Comparison of ENCODE assay signal across 24 cellular contexts in genomic region chr19:4705413-4706131, GRCh38. TPM values are rescaled to one million over a fixed set of nuclear protein-coding genes. Genes with fewer than 3 reads are reported as not detected.
DNase-seq lines count a peak whose midpoint lies in the region; ATAC-seq and TF ChIP-seq lines count a peak whose summit lies in the region.
"Had no signal": no experiment of that assay in that cellular context is flagged by ENCODE, and none has a peak within 500 bp of the region (broad histone marks: within the 10 kb centered on the region; RNA-seq: fewer than 3 reads in every experiment).

No MANE protein-coding gene starts in this region.

- peaks cover 28% of the 10 kb centered on the region for H3K36me3 ChIP-seq in mammary epithelial cell (ENCODE audit: insufficient read depth, low read length)
- H3K36me3 ChIP-seq in tibial artery, result peaks cover 60 to 77% (median 72%) of the 10 kb centered on the region in 3 donors

- no peak overlapping the region for H3K4me3 ChIP-seq in mammary epithelial cell (replicated peaks in 1 of 3; ENCODE audit: insufficient read depth in 1 of 3, low read depth in 2 of 3, low read length in 3 of 3)
- no peak overlapping the region for H3K4me3 ChIP-seq in tibial artery
- H3K4me3 ChIP-seq: GM23338 had no signal

- no peak overlapping the region for H3K4me2 ChIP-seq in mammary epithelial cell (ENCODE audit: insufficient read depth, low read depth, low read length)
- H3K4me2 ChIP-seq: GM23338, SK-N-SH had no signal

- in situ Hi-C loops in mammary epithelial cell (cut with MboI; ENCODE audit: low sequenced_read_pairs in 2 of 2), result no loop called here

- H4K20me1 ChIP-seq in mammary epithelial cell (ENCODE audit: insufficient read depth, low read length), result no peaks in the 10 kb centered on the region

- BruUV-seq in mammary epithelial cell (replicated peaks; lab: Mats Ljungman, UMichigan), result no TSS peak

- ATAC-seq in left lobe of liver, result peak; percentile 28
- ATAC-seq: activated CD4-positive, alpha-beta T cell treated with anti-CD3 and anti-CD28 coated beads for 36 hours; foreskin keratinocyte; GM23338; natural killer cell treated with Interleukin-12 subunit alpha and Interleukin-12 subunit beta and Interleukin-15 and Interleukin-18, amount 100 ng/mL, for 72 hours had no signal

- no peak overlapping the region for H3K9ac ChIP-seq in mammary epithelial cell (ENCODE audit: insufficient read depth, low read length)
- H3K9ac ChIP-seq: SK-N-SH had no signal

- DNase-seq in HuH-7 (ENCODE audit: low spot score) (peak; percentile 84), mammary epithelial cell (no peak), left lobe of liver (ENCODE audit: low spot score) (peak; percentile 72), renal cortical epithelial cell (ENCODE audit: low read depth) (peak; percentile 79), NCI-H1092 treated with DMSO at 0.1 percent for 48 hours (lab: John Stamatoyannopoulos, UW) (no peak), UCSD-AML1 (lab: John Stamatoyannopoulos, UW; ENCODE audit: unreplicated experiment) (no peak), tibial artery (no peak), H4 (ENCODE audit: low spot score) (no peak)
- DNase-seq: activated CD4-positive, alpha-beta T cell treated with anti-CD3 and anti-CD28 coated beads for 36 hours; activated gamma-delta T cell; amygdala; cerebellar nuclear complex; foreskin keratinocyte; GF-D8; KBM-7; NCI-H1092; OCI-M1; retina; SK-N-SH; stimulated activated CD4-positive, alpha-beta T cell treated with anti-CD3 and anti-CD28 coated beads, Interleukin-2, amount 100 ng/mL, for 24 hours; T1000 had no signal

- H3K9me3 ChIP-seq in mammary epithelial cell (replicated peaks; ENCODE audit: insufficient read depth, low read length) (no peaks in the 10 kb centered on the region), tibial artery (no peaks in the 10 kb centered on the region)
- H3K9me3 ChIP-seq: SK-N-SH had no signal

- 56% methylated on average over 14 of the region's 19 CpGs for WGBS in mammary epithelial cell (ENCODE audit: low coverage, missing lambda C conversion rate)

- dilution Hi-C loops in mammary epithelial cell (cut with HindIII; ENCODE audit: low sequenced_read_pairs), result no loop called here

- H3K4me1 ChIP-seq in mammary epithelial cell (ENCODE audit: insufficient read depth, low read length) (peaks cover 43% of the 10 kb centered on the region), tibial artery (peaks cover 0 to 38% (median 24%) of the 10 kb centered on the region in 4 donors)

- H3K27me3 ChIP-seq in mammary epithelial cell (ENCODE audit: insufficient read depth, low read length) (no peaks in the 10 kb centered on the region), tibial artery (no peaks in the 10 kb centered on the region)
- H3K27me3 ChIP-seq: foreskin keratinocyte had no signal

- CTCF ChIA-PET in mammary epithelial cell (lab: Charles Lee; ENCODE audit: low non-redundant PET), result no interaction called here

- intact Hi-C loops in mammary epithelial cell (cut with micrococcal nuclease) (no loop called here), tibial artery (cut with DNase I; ENCODE audit: low total_unique reads) (no loop called here)

- peaks cover 30% of the 10 kb centered on the region for H3K79me2 ChIP-seq in mammary epithelial cell (ENCODE audit: insufficient read depth, low read length)

- H2AFZ ChIP-seq in mammary epithelial cell (ENCODE audit: low read depth, low read length), result no peak overlapping the region
- H2AFZ ChIP-seq: GM23338 had no signal

- H3K27ac ChIP-seq in mammary epithelial cell (ENCODE audit: insufficient read depth, low read depth, low read length), result peak overlapping the region; percentile 9
- H3K27ac ChIP-seq in tibial artery, result no peak overlapping the region
- H3K27ac ChIP-seq: foreskin keratinocyte, HL-60 had no signal

- TF ChIP-seq CTCF in mammary epithelial cell (conservative IDR thresholded peaks at IDR 0.05 in 1 of 2, IDR thresholded peaks at IDR 0.05 in 1 of 2; ENCODE audit: extremely low read depth in 1 of 2, insufficient read depth in 1 of 2, low read depth in 1 of 2, low read length in 2 of 2) (no peak), tibial artery (IDR thresholded peaks at IDR 0.05) (no peak)

RNA-seq across cellular contexts. Expression of gene DPP9, which starts 18.1 kb away (rescaled TPM):
- total RNA-seq in mammary epithelial cell (100 to 1,000 TPM; 156 to 242 TPM), left lobe of liver (61.3 TPM), renal cortical epithelial cell (21.5 and 37.4 TPM in 2 replicates)
- polyA plus RNA-seq in mammary epithelial cell, result 31.5 TPM
- polyA minus RNA-seq in mammary epithelial cell, result 95.5 TPM
- total RNA-seq in H4 (2014; rRNA removed; shearing (Covaris generic)), result 27.7 and 47.5 TPM in 2 replicates

RNA-seq across cellular contexts. Expression of gene MYDGF, which starts 35.4 kb away (rescaled TPM):
- 100 to 1,000 TPM in 1 of 2 donors, 10 to 100 TPM in 1; 57.7 to 105 TPM for total RNA-seq in mammary epithelial cell
- polyA plus RNA-seq in mammary epithelial cell, result 172 TPM
- polyA minus RNA-seq in mammary epithelial cell, result 70.4 TPM
- total RNA-seq in left lobe of liver, result 85.4 TPM
- total RNA-seq in renal cortical epithelial cell, result 52.1 and 140 TPM in 2 replicates
- total RNA-seq in H4 (2014; rRNA removed; shearing (Covaris generic)), result 165 and 192 TPM in 2 replicates

Comparison
In these comparisons a context has a peak if more than half of its experiments do, and no peak if none do; other contexts are left out.
1. DNase-seq: peak in HuH-7 (single experiment), left lobe of liver (single experiment) and renal cortical epithelial cell (single experiment); none in mammary epithelial cell (single experiment), NCI-H1092 treated with DMSO at 0.1 percent for 48 hours (single experiment), UCSD-AML1 (single experiment), tibial artery (0 of 2) and H4 (single experiment).